ENCODE assay signal across 36 cellular contexts in the genomic region with DNA sequence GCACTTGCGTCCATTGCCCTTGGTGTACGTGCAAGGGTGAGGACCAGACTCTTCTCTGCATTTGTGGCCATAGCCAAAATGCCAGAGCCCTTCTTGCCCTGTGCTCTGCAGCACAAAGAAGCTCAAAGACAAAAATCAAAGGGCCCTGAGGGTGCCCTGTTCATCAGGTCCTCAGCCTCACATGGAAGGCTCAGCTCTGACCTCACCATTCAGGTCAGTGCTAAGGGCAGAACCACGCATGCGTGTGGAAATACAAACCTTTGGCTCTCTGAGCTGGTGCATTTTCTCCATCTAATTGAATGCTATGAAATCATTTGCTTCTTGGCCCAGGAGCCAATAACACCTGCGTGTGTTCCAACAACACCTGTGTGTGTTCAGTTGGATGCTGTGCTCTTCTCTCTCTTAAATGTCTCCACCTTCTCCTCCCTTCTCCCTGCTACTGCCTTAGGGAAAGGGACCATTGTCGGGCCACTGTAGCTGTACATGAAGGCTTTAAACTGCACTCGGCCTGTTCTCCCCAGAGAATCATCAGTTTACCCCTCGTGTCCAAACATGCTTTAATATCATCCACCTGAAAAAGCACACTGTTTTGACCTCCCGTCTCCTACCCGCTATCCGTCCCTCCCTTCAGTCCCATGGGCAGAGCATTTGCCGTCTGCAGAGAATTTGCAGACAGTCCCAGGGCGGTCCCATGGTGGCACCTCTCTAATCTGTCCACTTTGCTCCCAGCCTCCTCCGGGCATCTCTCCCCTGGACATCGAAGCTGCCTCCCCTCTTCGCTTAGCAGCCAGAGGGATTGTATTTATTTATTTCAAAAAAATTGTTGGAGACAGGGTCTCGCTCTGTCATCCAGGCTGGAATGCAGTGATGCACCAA.
"Had no signal": no experiment of that assay in that cellular context is flagged by ENCODE, and none has a peak within 500 bp of the region (broad histone marks: within the 10 kb centered on the region; RNA-seq: fewer than 3 reads in every experiment).

No MANE protein-coding gene starts in this region.

- H3K27ac Mint-ChIP-seq: activated CD8-positive, alpha-beta memory T cell treated with anti-CD3 and anti-CD28 coated beads, Interleukin-2, amount 10 ng/mL, durations not matched to agents 7 days and 5 days; activated CD8-positive, alpha-beta T cell treated with anti-CD3 and anti-CD28 coated beads, Interleukin-2, amount 10 ng/mL, durations not matched to agents 7 days and 5 days; activated naive CD4-positive, alpha-beta T cell treated with anti-CD3 and anti-CD28 coated beads for 36 hours; activated naive CD8-positive, alpha-beta T cell treated with anti-CD3 and anti-CD28 coated beads for 36 hours; activated T-helper 2 cell treated with anti-CD3 and anti-CD28 coated beads, Interferon-gamma antibody, Interleukin-2, Interleukin-4, amounts not matched to agents 10 μg/mL and 5 μg/mL and 100 μg/mL, durations not matched to agents 14 hours and 24 hours and 36 hours; endodermal cell; progenitor cell of endocrine pancreas; stimulated activated memory B cell treated with anti-CD40 and anti-IgM and Interleukin-4, amounts not matched to agents 10 μg/mL and 1 μg/mL and 100 μg/mL, for 72 hours; T-helper 1 cell treated with Interleukin-12 subunit alpha and Interleukin-12 subunit beta and Interleukin-4 antibody, amounts not matched to agents 30 μg/mL and 1 μg/mL, for 36 hours; WTC11 had no signal

- H3K27me3 Mint-ChIP-seq: activated CD8-positive, alpha-beta memory T cell treated with anti-CD3 and anti-CD28 coated beads, Interleukin-2, amount 10 ng/mL, durations not matched to agents 7 days and 5 days; activated naive CD8-positive, alpha-beta T cell treated with anti-CD3 and anti-CD28 coated beads for 36 hours; natural killer cell treated with Interleukin-12 subunit alpha and Interleukin-12 subunit beta and Interleukin-15 and Interleukin-18, amount 100 ng/mL, for 72 hours; progenitor cell of endocrine pancreas; stimulated activated memory B cell treated with anti-CD40 and anti-IgM and Interleukin-4, amounts not matched to agents 10 μg/mL and 1 μg/mL and 100 μg/mL, for 72 hours had no signal

- FAIRE-seq: small intestine had no signal

- H3K4me3 ChIP-seq: adrenal gland, body of pancreas, cardiac muscle cell, left lung, lower lobe of right lung, mucosa of descending colon, ovary, sigmoid colon, stomach, thyroid gland, upper lobe of left lung had no signal

- H3K36me3 Mint-ChIP-seq: activated CD8-positive, alpha-beta memory T cell treated with anti-CD3 and anti-CD28 coated beads, Interleukin-2, amount 10 ng/mL, durations not matched to agents 7 days and 5 days; natural killer cell treated with Interleukin-12 subunit alpha and Interleukin-12 subunit beta and Interleukin-15 and Interleukin-18, amount 100 ng/mL, for 72 hours; stimulated activated memory B cell treated with anti-CD40 and anti-IgM and Interleukin-4, amounts not matched to agents 10 μg/mL and 1 μg/mL and 100 μg/mL, for 72 hours; WTC11 had no signal

- H3K9me3 ChIP-seq: adrenal gland, body of pancreas, left lung, lower lobe of right lung, mucosa of descending colon, neutrophil, ovary, sigmoid colon, stomach, thyroid gland, upper lobe of left lung had no signal

- H3K4me1 Mint-ChIP-seq: activated CD8-positive, alpha-beta memory T cell treated with anti-CD3 and anti-CD28 coated beads, Interleukin-2, amount 10 ng/mL, durations not matched to agents 7 days and 5 days; endodermal cell; stimulated activated memory B cell treated with anti-CD40 and anti-IgM and Interleukin-4, amounts not matched to agents 10 μg/mL and 1 μg/mL and 100 μg/mL, for 72 hours had no signal

- H3K27ac ChIP-seq: adrenal gland, cardiac muscle cell, left lung, lower lobe of right lung, neutrophil, ovary, sigmoid colon, stomach, thyroid gland, upper lobe of left lung had no signal

- H3K4me1 ChIP-seq: thyroid gland had no signal

- DNase-seq: activated CD4-positive, alpha-beta T cell treated with anti-CD3 and anti-CD28 coated beads for 1 hour; activated CD4-positive, alpha-beta T cell treated with anti-CD3 and anti-CD28 coated beads, Interleukin-2, amount 50 U/mL, for 1 hour; activated CD8-positive, alpha-beta memory T cell treated with anti-CD3 and anti-CD28 coated beads, Interleukin-2, amount 10 ng/mL, durations not matched to agents 7 days and 5 days; activated CD8-positive, alpha-beta T cell treated with anti-CD3 and anti-CD28 coated beads, Interleukin-2, amount 10 ng/mL, durations not matched to agents 7 days and 5 days; activated naive CD4-positive, alpha-beta T cell treated with anti-CD3 and anti-CD28 coated beads for 36 hours; activated naive CD8-positive, alpha-beta T cell treated with anti-CD3 and anti-CD28 coated beads for 36 hours; activated T-cell treated with anti-CD3 and anti-CD28 coated beads, Interleukin-2, amount 50 U/mL, for 48 hours; adrenal gland; aorta; body of pancreas; endodermal cell; foreskin fibroblast; left lung; lower lobe of right lung; mesenchymal stem cell; mucosa of descending colon; small intestine; stimulated activated CD4-positive, alpha-beta T cell treated with anti-CD3 and anti-CD28 coated beads, Interleukin-1b, Interleukin-23, amount 100 ng/mL, for 48 hours; stimulated activated CD4-positive, alpha-beta T cell treated with anti-CD3 and anti-CD28 coated beads, Interleukin-4, amount 100 ng/mL, for 4 hours; stimulated activated CD8-positive, alpha-beta memory T cell treated with anti-CD3 and anti-CD28 coated beads, Interleukin-4, amount 100 ng/mL, for 48 hours; stomach; SW 1271; T-helper 9 cell; thyroid gland; upper lobe of left lung had no signal

- ATAC-seq: activated CD8-positive, alpha-beta memory T cell treated with anti-CD3 and anti-CD28 coated beads, Interleukin-2, amount 10 ng/mL, durations not matched to agents 7 days and 5 days; activated CD8-positive, alpha-beta T cell treated with anti-CD3 and anti-CD28 coated beads, Interleukin-2, amount 10 ng/mL, durations not matched to agents 7 days and 5 days; body of pancreas; esophagus mucosa; left lung; lower lobe of right lung; mucosa of descending colon; natural killer cell treated with Interleukin-12 subunit alpha and Interleukin-12 subunit beta and Interleukin-15 and Interleukin-18, amount 100 ng/mL, for 72 hours; stimulated activated memory B cell treated with anti-CD40 and anti-IgM and Interleukin-4, amounts not matched to agents 10 μg/mL and 1 μg/mL and 100 μg/mL, for 72 hours; WTC11 had no signal

- H3K27me3 ChIP-seq: adrenal gland, body of pancreas, cardiac muscle cell, left lung, neutrophil, ovary, sigmoid colon, stomach, thyroid gland, upper lobe of left lung had no signal

- H3K36me3 ChIP-seq: adrenal gland, cardiac muscle cell, neutrophil, ovary had no signal

- H3K4me3 Mint-ChIP-seq: activated CD8-positive, alpha-beta memory T cell treated with anti-CD3 and anti-CD28 coated beads, Interleukin-2, amount 10 ng/mL, durations not matched to agents 7 days and 5 days; activated CD8-positive, alpha-beta T cell treated with anti-CD3 and anti-CD28 coated beads, Interleukin-2, amount 10 ng/mL, durations not matched to agents 7 days and 5 days; activated naive CD4-positive, alpha-beta T cell treated with anti-CD3 and anti-CD28 coated beads for 36 hours; activated naive CD8-positive, alpha-beta T cell treated with anti-CD3 and anti-CD28 coated beads for 36 hours; endodermal cell; natural killer cell treated with Interleukin-12 subunit alpha and Interleukin-12 subunit beta and Interleukin-15 and Interleukin-18, amount 100 ng/mL, for 72 hours; stimulated activated memory B cell treated with anti-CD40 and anti-IgM and Interleukin-4, amounts not matched to agents 10 μg/mL and 1 μg/mL and 100 μg/mL, for 72 hours; T-helper 1 cell treated with Interleukin-12 subunit alpha and Interleukin-12 subunit beta and Interleukin-4 antibody, amounts not matched to agents 30 μg/mL and 1 μg/mL, for 36 hours; WTC11 had no signal

- H3K9me3 Mint-ChIP-seq: activated naive CD4-positive, alpha-beta T cell treated with anti-CD3 and anti-CD28 coated beads for 36 hours; activated naive CD8-positive, alpha-beta T cell treated with anti-CD3 and anti-CD28 coated beads for 36 hours; activated T-helper 2 cell treated with anti-CD3 and anti-CD28 coated beads, Interferon-gamma antibody, Interleukin-2, Interleukin-4, amounts not matched to agents 10 μg/mL and 5 μg/mL and 100 μg/mL, durations not matched to agents 14 hours and 24 hours and 36 hours; endodermal cell; natural killer cell treated with Interleukin-12 subunit alpha and Interleukin-12 subunit beta and Interleukin-15 and Interleukin-18, amount 100 ng/mL, for 72 hours; T-helper 1 cell treated with Interleukin-12 subunit alpha and Interleukin-12 subunit beta and Interleukin-4 antibody, amounts not matched to agents 30 μg/mL and 1 μg/mL, for 36 hours; WTC11 had no signal
